In the genomic region with DNA sequence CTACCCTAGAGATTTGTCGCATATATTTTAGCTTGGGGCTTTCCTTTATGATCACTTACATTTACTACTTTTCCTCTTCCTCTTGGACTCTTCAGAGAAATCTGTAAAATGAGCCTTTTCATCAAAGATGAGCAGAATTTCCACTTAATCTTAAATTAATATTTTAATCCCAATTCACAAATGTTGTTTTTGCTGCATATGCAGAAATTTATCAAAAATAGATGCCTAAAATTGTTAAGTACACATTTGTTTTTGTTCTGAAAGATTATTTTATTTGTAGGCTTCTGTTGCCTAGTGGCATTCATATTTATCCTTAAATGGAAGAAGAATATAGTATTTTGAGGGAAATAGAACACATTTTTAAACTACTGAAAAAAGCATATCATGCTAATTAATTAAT, we compare ENCODE assay signal across 33 cellular contexts.
"Had no signal": no experiment of that assay in that cellular context is flagged by ENCODE, and none has a peak within 500 bp of the region (broad histone marks: within the 10 kb centered on the region; RNA-seq: fewer than 3 reads in every experiment).

No MANE protein-coding gene starts in this region.

- H3K4me1 ChIP-seq: Peyer's patch, SJSA1 had no signal

- H3K27ac ChIP-seq: Peyer's patch, SJSA1 had no signal

- H3K36me3 ChIP-seq: MG63, Peyer's patch, SJSA1 had no signal

- H3K27me3 ChIP-seq: MG63, Peyer's patch, SJSA1 had no signal

- H3K4me3 ChIP-seq: MG63, Peyer's patch, SJSA1 had no signal

- ATAC-seq: PC-3, SK-N-SH treated with all-trans-retinoic acid at 6 μM for 48 hours, T-cell, T-helper 17 cell had no signal

- DNase-seq: MG63; NCI-H1048; NCI-H1092 treated with DMSO at 0.1 percent for 48 hours; NCI-H1105 treated with DMSO at 0.1 percent for 48 hours; NCI-H1417; NCI-H1436; NCI-H146; NCI-H1694; NCI-H187; NCI-H1930; NCI-H2029 treated with DMSO at 0.1 percent for 48 hours; NCI-H2081 treated with DMSO at 0.1 percent for 48 hours; NCI-H2107; NCI-H2171; NCI-H226; NCI-H446 treated with DMSO at 0.1 percent for 48 hours; NCI-H510A; NCI-H524; NCI-H526; NCI-H69; NCI-H748 treated with DMSO at 0.1 percent for 48 hours; NCI-H82; NK-92 treated with Interleukin-12 subunit alpha and Interleukin-12 subunit beta, amount 100 ng/mL, for 24 hours; OCI-M1; PC-3; Peyer's patch; Right ventricle myocardium superior; RPMI8226; SHP77 treated with DMSO at 0.1 percent for 48 hours; T-cell; T-helper 17 cell had no signal

- H3K9me3 ChIP-seq: MG63, Peyer's patch, SJSA1 had no signal
